ENCODE assay signal across 9 cellular contexts in genomic region chr4:45954280-45954679, GRCh38.
"Had no signal": no experiment of that assay in that cellular context is flagged by ENCODE, and none has a peak within 500 bp of the region (broad histone marks: within the 10 kb centered on the region; RNA-seq: fewer than 3 reads in every experiment).

No MANE protein-coding gene starts in this region.

- H3K4me1 ChIP-seq: HAP-1 had no signal

- H3K4me3 Mint-ChIP-seq: HFFc6 had no signal

- H3K36me3 ChIP-seq: HAP-1 had no signal

- H3K4me3 ChIP-seq: HAP-1, K562 had no signal

- H3K27ac ChIP-seq: HL-60 had no signal

- H3K9me3 ChIP-seq: HAP-1 had no signal

- DNase-seq: GOT3, H7, HFFc6, IMR-90, KG1 had no signal

- ATAC-seq: HCT116, K562 had no signal

- FAIRE-seq: K562 had no signal

- H3K27ac Mint-ChIP-seq: HFFc6 had no signal
